8 cellular contexts compared by ENCODE assay signal in the genomic region with DNA sequence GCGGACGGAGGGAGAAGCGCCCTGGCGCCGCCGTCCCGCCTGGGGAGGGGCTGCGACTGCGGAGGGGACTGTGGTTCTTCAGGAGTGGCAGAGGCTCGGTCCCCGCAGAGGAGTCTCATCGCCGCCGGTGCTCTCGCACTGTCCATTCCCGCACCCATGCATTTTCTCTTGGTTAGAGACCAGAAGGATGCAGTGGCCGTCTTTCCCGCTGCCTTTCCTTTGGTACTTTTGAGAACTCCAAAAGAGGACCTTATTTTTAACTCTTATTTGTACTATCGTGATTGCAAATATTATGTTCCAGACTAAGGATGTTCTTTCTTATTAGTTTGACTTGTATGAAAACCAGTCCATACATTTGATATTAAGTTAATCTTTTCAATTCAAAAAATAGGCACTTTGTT. TPM values are rescaled to one million over a fixed set of nuclear protein-coding genes. Genes with fewer than 3 reads are reported as not detected.
DNase-seq lines count a peak whose midpoint lies in the region; ATAC-seq, FAIRE-seq and TF ChIP-seq lines count a peak whose summit lies in the region.

No MANE protein-coding gene starts in this region.

- intact Hi-C loops in uterus (cut with DNase I; ENCODE audit: low total_unique reads), result loop anchor here (10.0 kb wide), 1 partner anchor 154 kb away; a partner anchor contains a TSS

- H3K9me3 Mint-ChIP-seq in activated T-helper 17 cell treated with anti-CD3 and anti-CD28 coated beads, Interleukin-2, amount 50 U/mL, for 72 hours, result no peaks in the 10 kb centered on the region

- no peaks in the 10 kb centered on the region for H3K4me1 Mint-ChIP-seq in activated T-helper 17 cell treated with anti-CD3 and anti-CD28 coated beads, Interleukin-2, amount 50 U/mL, for 72 hours

- no peaks in the 10 kb centered on the region for H3K27me3 Mint-ChIP-seq in activated T-helper 17 cell treated with anti-CD3 and anti-CD28 coated beads, Interleukin-2, amount 50 U/mL, for 72 hours

- DNase-seq in AG04450 (ENCODE audit: low read depth, low spot score) (no peak), GM12891 (ENCODE audit: insufficient read length, low spot score) (peak; percentile 22), NCI-H524 (lab: John Stamatoyannopoulos, UW) (peak; percentile 73 to 79), osteoblast (ENCODE audit: insufficient read length, low spot score, missing footprints) (peak; percentile 79), uterus (peak in 1 of 2 donors; percentile 42)

- CTCF ChIA-PET in AG04450 (lab: Charles Lee), result no interaction called here

- peak overlapping the region; percentile 97 for H3K4me3 Mint-ChIP-seq in activated T-helper 17 cell treated with anti-CD3 and anti-CD28 coated beads, Interleukin-2, amount 50 U/mL, for 72 hours

- H3K79me2 ChIP-seq in osteoblast (ENCODE audit: insufficient read depth, low read length), result peaks cover 47% of the 10 kb centered on the region

- H3K27ac Mint-ChIP-seq in activated T-helper 17 cell treated with anti-CD3 and anti-CD28 coated beads, Interleukin-2, amount 50 U/mL, for 72 hours, result peak overlapping the region; percentile 87

- no peaks in the 10 kb centered on the region for H4K20me1 ChIP-seq in osteoblast (ENCODE audit: insufficient read depth, low read length)

- TF ChIP-seq CTCF in AG04450 (IDR thresholded peaks at IDR 0.05; ENCODE audit: low read depth, low read length) (no peak), gastroesophageal sphincter (IDR thresholded peaks at IDR 0.05) (no peak), osteoblast (IDR thresholded peaks at IDR 0.05; ENCODE audit: extremely low read depth, low read depth, low read length) (peak; percentile 28), uterus (IDR thresholded peaks at IDR 0.05) (no peak)

- H3K36me3 ChIP-seq in gastroesophageal sphincter (no peaks in the 10 kb centered on the region), osteoblast (ENCODE audit: insufficient read depth, low read length) (no peaks in the 10 kb centered on the region), uterus (no peaks in the 10 kb centered on the region)

- H3K4me1 ChIP-seq in gastroesophageal sphincter, result peaks cover 0 to 37% (median 9%) of the 10 kb centered on the region in 3 donors
- H3K4me1 ChIP-seq in osteoblast (ENCODE audit: insufficient read depth, low read length), result peaks cover 22% of the 10 kb centered on the region
- H3K4me1 ChIP-seq in uterus, result peaks cover 0 to 7% of the 10 kb centered on the region in 2 donors

- POLR2A ChIA-PET in AG04450 (lab: Yijun Ruan, JAX), result no interaction called here

- no peak for TF ChIP-seq EP300 in gastroesophageal sphincter (IDR thresholded peaks at IDR 0.05)

- H3K36me3 Mint-ChIP-seq in activated T-helper 17 cell treated with anti-CD3 and anti-CD28 coated beads, Interleukin-2, amount 50 U/mL, for 72 hours (ENCODE audit: low read depth), result peaks cover 2% of the 10 kb centered on the region

- H2AFZ ChIP-seq in osteoblast (ENCODE audit: low read length), result peak overlapping the region; percentile 88

- FAIRE-seq in GM12891 (lab: Jason Lieb, UNC), result no peak

- H3K4me2 ChIP-seq in osteoblast (ENCODE audit: insufficient read depth, low read length), result peak overlapping the region; percentile 90

- WGBS in gastroesophageal sphincter (ENCODE audit: low coverage in 1 of 2), 2 donors, result 0% methylated on average over 4 to 12 of the region's 19 CpGs

- H3K9me3 ChIP-seq in AG04450 (ENCODE audit: control insufficient read depth, insufficient read depth, low read length) (peaks cover 4% of the 10 kb centered on the region; the same call in 1 of the 2 replicates), gastroesophageal sphincter (no peaks in the 10 kb centered on the region), osteoblast (ENCODE audit: low read depth, low read length) (no peaks in the 10 kb centered on the region), uterus (no peaks in the 10 kb centered on the region)

- peak overlapping the region; percentile 98 for H3K27ac ChIP-seq in AG04450 (ENCODE audit: low read depth, low read length)
- H3K27ac ChIP-seq in gastroesophageal sphincter, result peak overlapping the region; percentile 82 to 98 (median 98)
- H3K27ac ChIP-seq in osteoblast (ENCODE audit: low read depth, low read length), result peak overlapping the region; percentile 99
- peak overlapping the region; percentile 97 to 98 for H3K27ac ChIP-seq in uterus

- peak overlapping the region; percentile 80 for H3K4me3 ChIP-seq in AG04450 (ENCODE audit: low read depth, low read length)
- H3K4me3 ChIP-seq in gastroesophageal sphincter, result peak overlapping the region; percentile 70 to 90
- peak overlapping the region; percentile 92 for H3K4me3 ChIP-seq in osteoblast (ENCODE audit: insufficient read depth, low read length)
- peak overlapping the region; percentile 89 to 98 for H3K4me3 ChIP-seq in uterus

- ATAC-seq in HG02981 (IDR thresholded peaks at IDR 0.05; ENCODE audit: unreplicated experiment) (peak; percentile 39), gastroesophageal sphincter (peak; percentile 60)
- ATAC-seq in activated T-helper 17 cell treated with anti-CD3 and anti-CD28 coated beads, Interleukin-2, amount 50 U/mL, for 72 hours (replicated peaks), result peak; percentile 44

- H3K27me3 ChIP-seq in AG04450 (ENCODE audit: control insufficient read depth, insufficient read depth, low read length), result no peaks in the 10 kb centered on the region
- no peaks in the 10 kb centered on the region for H3K27me3 ChIP-seq in gastroesophageal sphincter
- H3K27me3 ChIP-seq in osteoblast (ENCODE audit: insufficient read depth, low read length), result no peaks in the 10 kb centered on the region
- H3K27me3 ChIP-seq in uterus, result no peaks in the 10 kb centered on the region

- TF ChIP-seq POLR2A in GM12891 (IDR thresholded peaks at IDR 0.05; ENCODE audit: low read depth, low read length) (no peak), gastroesophageal sphincter (IDR thresholded peaks at IDR 0.05) (no peak), uterus (IDR thresholded peaks at IDR 0.05) (no peak)

TF ChIP-seq in GM12891, 5 proteins besides CTCF, POLR2A, EP300 and RAD21:
- no peak for TF ChIP-seq TAF1 (IDR thresholded peaks at IDR 0.05; ENCODE audit: low read depth, low read length)
- no peak for TF ChIP-seq POLR2AphosphoS5 (IDR thresholded peaks at IDR 0.05; ENCODE audit: low read depth, low read length)
- no peak for TF ChIP-seq POU2F2 (IDR thresholded peaks at IDR 0.05; ENCODE audit: low read depth, low read length)
- TF ChIP-seq PAX5 (IDR thresholded peaks at IDR 0.05; ENCODE audit: insufficient read depth, low read length, severe bottlenecking), result no peak
- TF ChIP-seq SPI1 (IDR thresholded peaks at IDR 0.05; ENCODE audit: low read depth, low read length), result no peak
TF ChIP-seq in GM12891: peak in this region for 0.

RNA-seq across cellular contexts. Expression of a gene that starts 0.6 kb away (rescaled TPM):
- polyA plus RNA-seq in AG04450 (2011; rRNA removed), result 12.4 and 15.8 TPM in 2 replicates
- polyA minus RNA-seq in AG04450 (2011; rRNA and poly(A)+ RNA removed), result 9.3 and 19.7 TPM in 2 replicates
- polyA plus RNA-seq in GM12891 (2012; ENCODE audit: low read depth, missing spikeins), result 2.0 TPM
- 10 to 100 TPM; 15.5 to 16.6 TPM for total RNA-seq in activated T-helper 17 cell treated with anti-CD3 and anti-CD28 coated beads, Interleukin-2, amount 50 U/mL, for 72 hours
- 10 to 100 TPM; 23.6 to 33.8 (median 26.9) TPM for total RNA-seq in gastroesophageal sphincter
- total RNA-seq in osteoblast, result 32.6 and 38.3 TPM in 2 replicates
- 100 to 1,000 TPM in 1 of 4 donors, 10 to 100 TPM in 3; 13.3 to 119 (median 64.8) TPM for total RNA-seq in uterus
